ENCODE assay signal across 1 cellular context in genomic region chr1:18932879-18933278, GRCh38.
TF ChIP-seq lines count a peak whose summit lies in the region.

No MANE protein-coding gene starts in this region.

TF ChIP-seq in HCT116, 20 proteins besides CTCF, POLR2A, EP300 and RAD21:
- TF ChIP-seq TCF7L2 (IDR thresholded peaks at IDR 0.05; ENCODE audit: borderline replicate concordance, extremely low read depth, insufficient read depth, insufficient read length): no peak
TF ChIP-seq in HCT116: peak in this region for 0.
